In the genomic region with DNA sequence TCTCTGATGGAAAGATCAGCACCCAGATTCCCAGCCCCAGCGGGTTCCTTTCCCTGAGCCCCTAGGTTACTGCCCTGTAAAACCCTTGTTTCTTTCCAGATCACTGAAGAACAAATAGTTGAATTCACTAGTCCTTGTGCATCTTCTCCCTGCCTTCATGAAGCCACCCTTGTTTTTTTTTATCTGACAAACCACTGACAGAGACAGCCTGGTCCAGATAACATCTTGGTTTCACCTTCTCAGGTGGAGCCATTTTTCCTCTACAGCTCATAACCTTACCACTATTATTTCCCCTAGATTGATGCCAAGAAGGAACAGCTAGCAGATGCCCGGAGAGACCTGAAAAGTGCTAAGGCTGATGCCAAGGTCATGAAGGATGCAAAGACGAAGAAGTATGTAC, we compare ENCODE assay signal across 26 cellular contexts. TPM values are rescaled to one million over a fixed set of nuclear protein-coding genes. Genes with fewer than 3 reads are reported as not detected.
DNase-seq lines count a peak whose midpoint lies in the region; ATAC-seq and TF ChIP-seq lines count a peak whose summit lies in the region.
"Had no signal": no experiment of that assay in that cellular context is flagged by ENCODE, and none has a peak within 500 bp of the region (broad histone marks: within the 10 kb centered on the region; RNA-seq: fewer than 3 reads in every experiment).

No MANE protein-coding gene starts in this region.

- no peak for ATAC-seq in activated T-cell treated with anti-CD3 and anti-CD28 coated beads, Interleukin-2, amount 50 U/mL, for 4 hours
- ATAC-seq in activated naive CD8-positive, alpha-beta T cell treated with anti-CD3 and anti-CD28 coated beads, Interleukin-2, amount 50 U/mL, for 24 hours: no peak
- ATAC-seq in stimulated activated effector memory CD8-positive, alpha-beta T cell treated with anti-CD3 and anti-CD28 coated beads, Interleukin-12 subunit alpha, Interleukin-12 subunit beta, amount 100 ng/mL, for 72 hours: no peak
- ATAC-seq: natural killer cell treated with Interleukin-12 subunit alpha and Interleukin-12 subunit beta and Interleukin-15 and Interleukin-18, amount 100 ng/mL, for 72 hours; SK-N-SH treated with all-trans-retinoic acid at 6 μM for 48 hours had no signal

- no peaks in the 10 kb centered on the region for H3K27me3 Mint-ChIP-seq in activated T-cell treated with anti-CD3 and anti-CD28 coated beads, Interleukin-2, amount 50 U/mL, for 24 hours
- H3K27me3 Mint-ChIP-seq in activated T-cell treated with anti-CD3 and anti-CD28 coated beads, Interleukin-2, amount 50 U/mL, for 4 hours (ENCODE audit: low read depth): no peaks in the 10 kb centered on the region
- H3K27me3 Mint-ChIP-seq in T-helper 2 cell treated with Interferon-gamma antibody and Interleukin-4, amounts not matched to agents 5 μg/mL and 100 μg/mL, for 36 hours (ENCODE audit: low read depth): no peaks in the 10 kb centered on the region
- no peaks in the 10 kb centered on the region for H3K27me3 Mint-ChIP-seq in activated naive CD8-positive, alpha-beta T cell treated with anti-CD3 and anti-CD28 coated beads, Interleukin-2, amount 50 U/mL, for 24 hours
- no peaks in the 10 kb centered on the region for H3K27me3 Mint-ChIP-seq in chondrocyte (ENCODE audit: low read depth)
- H3K27me3 Mint-ChIP-seq: B cell; natural killer cell treated with Interleukin-12 subunit alpha and Interleukin-12 subunit beta and Interleukin-15 and Interleukin-18, amount 100 ng/mL, for 72 hours had no signal

- no peak overlapping the region for H3K4me3 Mint-ChIP-seq in activated T-cell treated with anti-CD3 and anti-CD28 coated beads, Interleukin-2, amount 50 U/mL, for 24 hours
- no peak overlapping the region for H3K4me3 Mint-ChIP-seq in activated T-cell treated with anti-CD3 and anti-CD28 coated beads, Interleukin-2, amount 50 U/mL, for 4 hours
- peak overlapping the region; percentile 1 for H3K4me3 Mint-ChIP-seq in T-helper 2 cell treated with Interferon-gamma antibody and Interleukin-4, amounts not matched to agents 5 μg/mL and 100 μg/mL, for 36 hours
- no peak overlapping the region for H3K4me3 Mint-ChIP-seq in activated naive CD8-positive, alpha-beta T cell treated with anti-CD3 and anti-CD28 coated beads, Interleukin-2, amount 50 U/mL, for 24 hours
- no peak overlapping the region for H3K4me3 Mint-ChIP-seq in stimulated activated effector memory CD8-positive, alpha-beta T cell treated with anti-CD3 and anti-CD28 coated beads, Interleukin-12 subunit alpha, Interleukin-12 subunit beta, amount 100 ng/mL, for 72 hours
- H3K4me3 Mint-ChIP-seq in chondrocyte (ENCODE audit: unreplicated experiment): no peak overlapping the region
- H3K4me3 Mint-ChIP-seq: B cell; brain; H9; natural killer cell treated with Interleukin-12 subunit alpha and Interleukin-12 subunit beta and Interleukin-15 and Interleukin-18, amount 100 ng/mL, for 72 hours had no signal

- DNase-seq in activated T-cell treated with anti-CD3 and anti-CD28 coated beads, Interleukin-2, amount 50 U/mL, for 24 hours: no peak
- DNase-seq in activated T-cell treated with anti-CD3 and anti-CD28 coated beads, Interleukin-2, amount 50 U/mL, for 4 hours: no peak
- DNase-seq in T-helper 2 cell treated with Interferon-gamma antibody and Interleukin-4, amounts not matched to agents 5 μg/mL and 100 μg/mL, for 36 hours (ENCODE audit: low spot score): no peak
- DNase-seq in activated naive CD8-positive, alpha-beta T cell treated with anti-CD3 and anti-CD28 coated beads, Interleukin-2, amount 50 U/mL, for 24 hours: no peak
- no peak for DNase-seq in stimulated activated effector memory CD8-positive, alpha-beta T cell treated with anti-CD3 and anti-CD28 coated beads, Interleukin-12 subunit alpha, Interleukin-12 subunit beta, amount 100 ng/mL, for 72 hours (ENCODE audit: low spot score in 2 of 2)
- DNase-seq in stimulated activated CD4-positive, alpha-beta T cell treated with anti-CD3 and anti-CD28 coated beads, Interleukin-2, amount 100 ng/mL, for 48 hours: no peak
- DNase-seq in chondrocyte (ENCODE audit: low spot score) (no peak), NCI-H2171 treated with DMSO at 0.1 percent for 48 hours (lab: John Stamatoyannopoulos, UW) (no peak)
- DNase-seq: activated CD4-positive, alpha-beta T cell treated with anti-CD3 and anti-CD28 coated beads, Interleukin-2, amount 50 U/mL, for 48 hours; Caco-2; DMS79; GF-D8; H9; IMR-90; kidney; NCI-H1092; NCI-H187; NCI-H2171; NCI-H524; T-helper 9 cell; transverse colon; WERI-Rb-1 had no signal

- H3K27ac Mint-ChIP-seq in activated T-cell treated with anti-CD3 and anti-CD28 coated beads, Interleukin-2, amount 50 U/mL, for 24 hours: peak overlapping the region; percentile 86
- peak overlapping the region; percentile 45 for H3K27ac Mint-ChIP-seq in T-helper 2 cell treated with Interferon-gamma antibody and Interleukin-4, amounts not matched to agents 5 μg/mL and 100 μg/mL, for 36 hours
- H3K27ac Mint-ChIP-seq in activated naive CD8-positive, alpha-beta T cell treated with anti-CD3 and anti-CD28 coated beads, Interleukin-2, amount 50 U/mL, for 24 hours: peak overlapping the region; percentile 72
- H3K27ac Mint-ChIP-seq in stimulated activated effector memory CD8-positive, alpha-beta T cell treated with anti-CD3 and anti-CD28 coated beads, Interleukin-12 subunit alpha, Interleukin-12 subunit beta, amount 100 ng/mL, for 72 hours: peak overlapping the region; percentile 48
- no peak overlapping the region for H3K27ac Mint-ChIP-seq in chondrocyte (ENCODE audit: unreplicated experiment)
- H3K27ac Mint-ChIP-seq: B cell had no signal

- H3K36me3 Mint-ChIP-seq in activated T-cell treated with anti-CD3 and anti-CD28 coated beads, Interleukin-2, amount 50 U/mL, for 24 hours (ENCODE audit: low read depth): peaks cover 93% of the 10 kb centered on the region
- peaks cover 50% of the 10 kb centered on the region for H3K36me3 Mint-ChIP-seq in activated T-cell treated with anti-CD3 and anti-CD28 coated beads, Interleukin-2, amount 50 U/mL, for 4 hours (ENCODE audit: insufficient read depth)
- peaks cover 66% of the 10 kb centered on the region for H3K36me3 Mint-ChIP-seq in T-helper 2 cell treated with Interferon-gamma antibody and Interleukin-4, amounts not matched to agents 5 μg/mL and 100 μg/mL, for 36 hours (ENCODE audit: low read depth)
- peaks cover 61% of the 10 kb centered on the region for H3K36me3 Mint-ChIP-seq in activated naive CD8-positive, alpha-beta T cell treated with anti-CD3 and anti-CD28 coated beads, Interleukin-2, amount 50 U/mL, for 24 hours (ENCODE audit: low read depth)
- peaks cover 100% of the 10 kb centered on the region for H3K36me3 Mint-ChIP-seq in stimulated activated effector memory CD8-positive, alpha-beta T cell treated with anti-CD3 and anti-CD28 coated beads, Interleukin-12 subunit alpha, Interleukin-12 subunit beta, amount 100 ng/mL, for 72 hours
- H3K36me3 Mint-ChIP-seq in chondrocyte (ENCODE audit: low read depth): peaks cover 54% of the 10 kb centered on the region

- TF ChIP-seq CTCF in chondrocyte (IDR thresholded peaks at IDR 0.05): no peak

- peaks cover 3% of the 10 kb centered on the region for H3K4me1 Mint-ChIP-seq in activated T-cell treated with anti-CD3 and anti-CD28 coated beads, Interleukin-2, amount 50 U/mL, for 24 hours (ENCODE audit: low read depth)
- H3K4me1 Mint-ChIP-seq in activated T-cell treated with anti-CD3 and anti-CD28 coated beads, Interleukin-2, amount 50 U/mL, for 4 hours (ENCODE audit: low read depth): peaks cover 5% of the 10 kb centered on the region
- peaks cover 18% of the 10 kb centered on the region for H3K4me1 Mint-ChIP-seq in T-helper 2 cell treated with Interferon-gamma antibody and Interleukin-4, amounts not matched to agents 5 μg/mL and 100 μg/mL, for 36 hours (ENCODE audit: low read depth)
- H3K4me1 Mint-ChIP-seq in activated naive CD8-positive, alpha-beta T cell treated with anti-CD3 and anti-CD28 coated beads, Interleukin-2, amount 50 U/mL, for 24 hours: no peaks in the 10 kb centered on the region
- H3K4me1 Mint-ChIP-seq in stimulated activated effector memory CD8-positive, alpha-beta T cell treated with anti-CD3 and anti-CD28 coated beads, Interleukin-12 subunit alpha, Interleukin-12 subunit beta, amount 100 ng/mL, for 72 hours: no peaks in the 10 kb centered on the region
- H3K4me1 Mint-ChIP-seq in chondrocyte (ENCODE audit: low read depth): peaks cover 14% of the 10 kb centered on the region
- H3K4me1 Mint-ChIP-seq: B cell, H9 had no signal

- H3K9me3 Mint-ChIP-seq in activated T-cell treated with anti-CD3 and anti-CD28 coated beads, Interleukin-2, amount 50 U/mL, for 24 hours: no peaks in the 10 kb centered on the region
- no peaks in the 10 kb centered on the region for H3K9me3 Mint-ChIP-seq in activated T-cell treated with anti-CD3 and anti-CD28 coated beads, Interleukin-2, amount 50 U/mL, for 4 hours
- no peaks in the 10 kb centered on the region for H3K9me3 Mint-ChIP-seq in T-helper 2 cell treated with Interferon-gamma antibody and Interleukin-4, amounts not matched to agents 5 μg/mL and 100 μg/mL, for 36 hours
- no peaks in the 10 kb centered on the region for H3K9me3 Mint-ChIP-seq in activated naive CD8-positive, alpha-beta T cell treated with anti-CD3 and anti-CD28 coated beads, Interleukin-2, amount 50 U/mL, for 24 hours
- H3K9me3 Mint-ChIP-seq in stimulated activated effector memory CD8-positive, alpha-beta T cell treated with anti-CD3 and anti-CD28 coated beads, Interleukin-12 subunit alpha, Interleukin-12 subunit beta, amount 100 ng/mL, for 72 hours: no peaks in the 10 kb centered on the region
- H3K9me3 Mint-ChIP-seq in chondrocyte (ENCODE audit: low read depth): no peaks in the 10 kb centered on the region
- H3K9me3 Mint-ChIP-seq: brain; H9; natural killer cell treated with Interleukin-12 subunit alpha and Interleukin-12 subunit beta and Interleukin-15 and Interleukin-18, amount 100 ng/mL, for 72 hours had no signal

RNA-seq across cellular contexts. Expression of a gene that starts 15.9 kb away (rescaled TPM):
- 100 to 1,000 TPM in 1 of 3 donors, 10 to 100 TPM in 2; 89.1 to 104 (median 91.3) TPM for total RNA-seq in activated T-cell treated with anti-CD3 and anti-CD28 coated beads, Interleukin-2, amount 50 U/mL, for 4 hours
- 139 to 152 TPM (median 140 TPM) in 3 replicates for total RNA-seq in chondrocyte
